Comparison of ENCODE assay signal across 10 cellular contexts in the genomic region with DNA sequence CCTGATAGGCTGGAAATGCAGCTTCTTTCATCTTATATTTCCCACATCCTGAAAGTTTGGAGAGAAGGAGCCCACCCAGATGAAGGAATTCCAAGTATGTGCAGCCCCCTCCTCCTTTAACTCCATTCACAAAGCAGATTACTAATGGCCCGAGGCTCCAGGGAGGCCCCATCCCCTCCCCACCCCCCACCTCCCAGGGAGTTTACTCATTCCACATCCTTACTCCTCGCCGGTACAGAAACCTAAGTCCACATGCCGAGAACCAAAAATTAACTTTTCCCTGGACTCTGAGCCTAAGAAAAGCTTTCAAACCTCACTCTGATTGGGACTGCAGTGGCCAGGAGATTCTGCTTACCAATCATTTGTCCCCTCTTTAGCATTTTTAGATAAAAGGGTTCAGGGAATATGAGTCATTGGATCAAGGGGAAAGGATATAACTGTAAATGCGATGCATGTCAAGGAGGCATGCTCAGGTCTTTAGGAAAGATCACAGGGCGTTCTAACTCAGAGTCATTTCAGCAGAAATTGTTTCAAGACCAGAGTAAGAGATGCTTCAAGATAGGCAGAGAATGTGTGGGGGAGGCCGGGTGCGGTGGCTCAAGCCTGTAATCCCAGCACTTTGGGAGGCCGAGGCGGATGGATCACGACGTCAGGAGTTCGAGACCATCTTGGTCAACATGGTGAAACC. TPM values are rescaled to one million over a fixed set of nuclear protein-coding genes. Genes with fewer than 3 reads are reported as not detected.
DNase-seq lines count a peak whose midpoint lies in the region; ATAC-seq and TF ChIP-seq lines count a peak whose summit lies in the region.
"Had no signal": no experiment of that assay in that cellular context is flagged by ENCODE, and none has a peak within 500 bp of the region (broad histone marks: within the 10 kb centered on the region; RNA-seq: fewer than 3 reads in every experiment).

No MANE protein-coding gene starts in this region.

- no peaks in the 10 kb centered on the region for H3K36me3 Mint-ChIP-seq in activated CD8-positive, alpha-beta T cell treated with anti-CD3 and anti-CD28 coated beads for 36 hours (ENCODE audit: low read depth)
- no peaks in the 10 kb centered on the region for H3K36me3 Mint-ChIP-seq in activated CD8-positive, alpha-beta T cell treated with anti-CD3 and anti-CD28 coated beads, Interleukin-2, amount 10 ng/mL, durations not matched to agents 7 days and 5 days (ENCODE audit: low read depth)

- H3K9me3 Mint-ChIP-seq in activated CD8-positive, alpha-beta T cell treated with anti-CD3 and anti-CD28 coated beads for 36 hours: no peaks in the 10 kb centered on the region
- H3K9me3 Mint-ChIP-seq in activated CD8-positive, alpha-beta T cell treated with anti-CD3 and anti-CD28 coated beads, Interleukin-2, amount 10 ng/mL, durations not matched to agents 7 days and 5 days (ENCODE audit: insufficient read depth): no peaks in the 10 kb centered on the region
- H3K9me3 Mint-ChIP-seq: activated B cell treated with CpG ODN at 0.5 μM for 24 hours had no signal

- H3K9ac ChIP-seq in iPS-18a (ENCODE audit: low read length): peak overlapping the region; percentile 99
- H3K9ac ChIP-seq: BLaER1 treated with 17β-estradiol and CSF1 and Interleukin-3, amounts not matched to agents 10 nM and 100 nM had no signal

- intact Hi-C loops in activated CD8-positive, alpha-beta T cell treated with anti-CD3 and anti-CD28 coated beads for 36 hours (cut with micrococcal nuclease): no loop called here

- H3K27me3 ChIP-seq in iPS-18a (ENCODE audit: control insufficient read depth, insufficient read depth, low read length): no peaks in the 10 kb centered on the region
- H3K27me3 ChIP-seq: BLaER1 treated with 17β-estradiol and CSF1 and Interleukin-3, amounts not matched to agents 10 nM and 100 nM had no signal

- H3K27ac Mint-ChIP-seq in activated CD8-positive, alpha-beta T cell treated with anti-CD3 and anti-CD28 coated beads for 36 hours: peak overlapping the region; percentile 85
- no peak overlapping the region for H3K27ac Mint-ChIP-seq in activated CD8-positive, alpha-beta T cell treated with anti-CD3 and anti-CD28 coated beads, Interleukin-2, amount 10 ng/mL, durations not matched to agents 7 days and 5 days

- TF ChIP-seq CTCF in activated CD8-positive, alpha-beta T cell treated with anti-CD3 and anti-CD28 coated beads for 36 hours (IDR thresholded peaks at IDR 0.05): no peak

- H3K9me3 ChIP-seq in iPS-18a (ENCODE audit: control insufficient read depth, low read depth, low read length): no peaks in the 10 kb centered on the region
- H3K9me3 ChIP-seq: BLaER1 treated with 17β-estradiol and CSF1 and Interleukin-3, amounts not matched to agents 10 nM and 100 nM had no signal

- no peak for ATAC-seq in activated CD8-positive, alpha-beta T cell treated with anti-CD3 and anti-CD28 coated beads for 36 hours
- ATAC-seq in activated CD8-positive, alpha-beta T cell treated with anti-CD3 and anti-CD28 coated beads, Interleukin-2, amount 10 ng/mL, durations not matched to agents 7 days and 5 days: no peak
- peak; percentile 25 for ATAC-seq in stimulated activated naive CD8-positive, alpha-beta T cell treated with anti-CD3 and anti-CD28 coated beads, Interleukin-15, Interleukin-2, amounts not matched to agents 100 U/mL and 50 U/mL, for 24 hours
- ATAC-seq in GM21576 (IDR thresholded peaks at IDR 0.05; ENCODE audit: unreplicated experiment) (no peak), HG02885 (IDR thresholded peaks at IDR 0.05; ENCODE audit: poor library complexity, unreplicated experiment) (no peak)

- POLR2A ChIA-PET in activated CD8-positive, alpha-beta T cell treated with anti-CD3 and anti-CD28 coated beads for 36 hours (lab: Charles Lee): interaction anchor here (1.2 to 1.8 kb wide), 3 partner anchors 33 to 86 kb away, joined by 5 to 7 read pairs (median 6); no protein-coding TSS in a partner anchor
- POLR2A ChIA-PET in activated CD8-positive, alpha-beta T cell treated with anti-CD3 and anti-CD28 coated beads, Interleukin-2, amount 10 ng/mL, durations not matched to agents 7 days and 5 days (lab: Charles Lee): interaction anchor here (0.6 kb wide), 1 partner anchor 23 kb away, joined by 4 read pairs; no protein-coding TSS in a partner anchor

- DNase-seq in activated CD8-positive, alpha-beta T cell treated with anti-CD3 and anti-CD28 coated beads for 36 hours: no peak
- no peak for DNase-seq in activated CD8-positive, alpha-beta T cell treated with anti-CD3 and anti-CD28 coated beads, Interleukin-2, amount 10 ng/mL, durations not matched to agents 7 days and 5 days
- DNase-seq in amniotic epithelial cell (ENCODE audit: low read depth): peak; percentile 98
- no peak for DNase-seq in stimulated activated naive CD8-positive, alpha-beta T cell treated with anti-CD3 and anti-CD28 coated beads, Interleukin-15, Interleukin-2, amounts not matched to agents 100 U/mL and 50 U/mL, for 24 hours
- DNase-seq in NCI-H2227 (lab: John Stamatoyannopoulos, UW; ENCODE audit: unreplicated experiment): no peak
- DNase-seq: activated B cell treated with CpG ODN at 0.5 μM for 24 hours had no signal

- peaks cover 35% of the 10 kb centered on the region for H3K4me1 Mint-ChIP-seq in activated CD8-positive, alpha-beta T cell treated with anti-CD3 and anti-CD28 coated beads for 36 hours (ENCODE audit: low read depth)
- peaks cover 18% of the 10 kb centered on the region for H3K4me1 Mint-ChIP-seq in activated CD8-positive, alpha-beta T cell treated with anti-CD3 and anti-CD28 coated beads, Interleukin-2, amount 10 ng/mL, durations not matched to agents 7 days and 5 days (ENCODE audit: low read depth)

- H3K36me3 ChIP-seq in iPS-18a (ENCODE audit: control insufficient read depth, low read depth, low read length): no peaks in the 10 kb centered on the region
- H3K36me3 ChIP-seq: BLaER1 treated with 17β-estradiol and CSF1 and Interleukin-3, amounts not matched to agents 10 nM and 100 nM had no signal

- H3K4me3 Mint-ChIP-seq in activated CD8-positive, alpha-beta T cell treated with anti-CD3 and anti-CD28 coated beads for 36 hours: peak overlapping the region; percentile 42
- no peak overlapping the region for H3K4me3 Mint-ChIP-seq in activated CD8-positive, alpha-beta T cell treated with anti-CD3 and anti-CD28 coated beads, Interleukin-2, amount 10 ng/mL, durations not matched to agents 7 days and 5 days

- H3K27me3 Mint-ChIP-seq in activated CD8-positive, alpha-beta T cell treated with anti-CD3 and anti-CD28 coated beads for 36 hours: no peaks in the 10 kb centered on the region
- H3K27me3 Mint-ChIP-seq in activated CD8-positive, alpha-beta T cell treated with anti-CD3 and anti-CD28 coated beads, Interleukin-2, amount 10 ng/mL, durations not matched to agents 7 days and 5 days (ENCODE audit: low read depth): no peaks in the 10 kb centered on the region
- H3K27me3 Mint-ChIP-seq: activated B cell treated with CpG ODN at 0.5 μM for 24 hours had no signal

- peak overlapping the region; percentile 86 for H3K4me3 ChIP-seq in iPS-18a (ENCODE audit: low read length)
- H3K4me3 ChIP-seq: BLaER1 treated with 17β-estradiol and CSF1 and Interleukin-3, amounts not matched to agents 10 nM and 100 nM had no signal

- H3K27ac ChIP-seq in iPS-18a (ENCODE audit: low read length): peak overlapping the region; percentile 99
- H3K27ac ChIP-seq: BLaER1 treated with 17β-estradiol and CSF1 and Interleukin-3, amounts not matched to agents 10 nM and 100 nM had no signal

- CTCF ChIA-PET in activated CD8-positive, alpha-beta T cell treated with anti-CD3 and anti-CD28 coated beads for 36 hours (lab: Charles Lee): interaction anchor here (0.6 to 1.7 kb wide), 4 partner anchors 34 to 122 kb away, joined by 3 to 4 read pairs (median 4); no protein-coding TSS in a partner anchor
- CTCF ChIA-PET in activated CD8-positive, alpha-beta T cell treated with anti-CD3 and anti-CD28 coated beads, Interleukin-2, amount 10 ng/mL, durations not matched to agents 7 days and 5 days (lab: Charles Lee): interaction anchor here (1.4 kb wide), 1 partner anchor 87 kb away, joined by 4 read pairs; no protein-coding TSS in a partner anchor

- H3K4me1 ChIP-seq in iPS-18a (ENCODE audit: control insufficient read depth, low read depth, low read length): peaks cover 64% of the 10 kb centered on the region

RNA-seq across cellular contexts. Expression of gene PIM1, which starts 31.9 kb away (rescaled TPM):
- total RNA-seq in activated CD8-positive, alpha-beta T cell treated with anti-CD3 and anti-CD28 coated beads for 36 hours: 100 to 1,000 TPM; 293 to 305 TPM
- 100 to 1,000 TPM; 432 to 449 TPM for total RNA-seq in activated CD8-positive, alpha-beta T cell treated with anti-CD3 and anti-CD28 coated beads, Interleukin-2, amount 10 ng/mL, durations not matched to agents 7 days and 5 days
